ENCODE assay signal across 15 cellular contexts in genomic region chr16:26992661-26993365, GRCh38.
"Had no signal": no experiment of that assay in that cellular context is flagged by ENCODE, and none has a peak within 500 bp of the region (broad histone marks: within the 10 kb centered on the region; RNA-seq: fewer than 3 reads in every experiment).

No MANE protein-coding gene starts in this region.

- H3K36me3 Mint-ChIP-seq: activated CD4-positive, alpha-beta memory T cell treated with anti-CD3 and anti-CD28 coated beads for 36 hours had no signal

- H3K4me3 Mint-ChIP-seq: activated CD4-positive, alpha-beta memory T cell treated with anti-CD3 and anti-CD28 coated beads for 36 hours; activated CD4-positive, alpha-beta T cell treated with anti-CD3 and anti-CD28 coated beads for 36 hours; activated naive CD4-positive, alpha-beta T cell treated with anti-CD3 and anti-CD28 coated beads, Interleukin-2, amount 50 U/mL, for 24 hours; activated T-cell treated with anti-CD3 and anti-CD28 coated beads, Interleukin-2, amount 50 U/mL, for 4 hours; nephron; stimulated activated naive CD8-positive, alpha-beta T cell treated with anti-CD3 and anti-CD28 coated beads, Interleukin-15, amount 100 ng/mL, for 72 hours had no signal

- H3K4me3 ChIP-seq: adrenal gland, esophagus squamous epithelium, psoas muscle, right lobe of liver, upper lobe of left lung had no signal

- H3K4me1 Mint-ChIP-seq: activated CD4-positive, alpha-beta T cell treated with anti-CD3 and anti-CD28 coated beads for 36 hours; activated naive CD4-positive, alpha-beta T cell treated with anti-CD3 and anti-CD28 coated beads, Interleukin-2, amount 50 U/mL, for 24 hours; stimulated activated naive CD8-positive, alpha-beta T cell treated with anti-CD3 and anti-CD28 coated beads, Interleukin-15, amount 100 ng/mL, for 72 hours had no signal

- H3K27me3 ChIP-seq: adrenal gland, right lobe of liver, upper lobe of left lung had no signal

- DNase-seq: activated CD4-positive, alpha-beta memory T cell treated with anti-CD3 and anti-CD28 coated beads for 36 hours; activated CD4-positive, alpha-beta T cell treated with anti-CD3 and anti-CD28 coated beads for 36 hours; activated effector memory CD4-positive, alpha-beta T cell treated with anti-CD3 and anti-CD28 coated beads, Interleukin-2, amount 50 U/mL, for 16 hours; activated T-cell treated with anti-CD3 and anti-CD28 coated beads, Interleukin-2, amount 50 U/mL, for 4 hours; effector CD4-positive, alpha-beta T cell; esophagus squamous epithelium; glutamatergic neuron; psoas muscle; right lobe of liver; stimulated activated naive CD8-positive, alpha-beta T cell treated with anti-CD3 and anti-CD28 coated beads, Interleukin-15, amount 100 ng/mL, for 72 hours; T-helper 9 cell; upper lobe of left lung had no signal

- H3K4me1 ChIP-seq: esophagus squamous epithelium, psoas muscle, right lobe of liver, upper lobe of left lung had no signal

- H3K36me3 ChIP-seq: adrenal gland, esophagus squamous epithelium, right lobe of liver, upper lobe of left lung had no signal

- H3K9me3 ChIP-seq: adrenal gland, esophagus squamous epithelium, psoas muscle, right lobe of liver, upper lobe of left lung had no signal

- ATAC-seq: activated CD4-positive, alpha-beta T cell treated with anti-CD3 and anti-CD28 coated beads for 36 hours; activated T-cell treated with anti-CD3 and anti-CD28 coated beads, Interleukin-2, amount 50 U/mL, for 4 hours; psoas muscle; right lobe of liver; stimulated activated naive CD8-positive, alpha-beta T cell treated with anti-CD3 and anti-CD28 coated beads, Interleukin-15, amount 100 ng/mL, for 72 hours had no signal

- H3K27ac ChIP-seq: esophagus squamous epithelium, psoas muscle, right lobe of liver, upper lobe of left lung had no signal

- H3K9me3 Mint-ChIP-seq: activated naive CD4-positive, alpha-beta T cell treated with anti-CD3 and anti-CD28 coated beads, Interleukin-2, amount 50 U/mL, for 24 hours had no signal

- H3K27ac Mint-ChIP-seq: activated CD4-positive, alpha-beta memory T cell treated with anti-CD3 and anti-CD28 coated beads for 36 hours; activated CD4-positive, alpha-beta T cell treated with anti-CD3 and anti-CD28 coated beads for 36 hours; activated naive CD4-positive, alpha-beta T cell treated with anti-CD3 and anti-CD28 coated beads, Interleukin-2, amount 50 U/mL, for 24 hours; stimulated activated naive CD8-positive, alpha-beta T cell treated with anti-CD3 and anti-CD28 coated beads, Interleukin-15, amount 100 ng/mL, for 72 hours had no signal
